19 cellular contexts compared by ENCODE assay signal in the genomic region with DNA sequence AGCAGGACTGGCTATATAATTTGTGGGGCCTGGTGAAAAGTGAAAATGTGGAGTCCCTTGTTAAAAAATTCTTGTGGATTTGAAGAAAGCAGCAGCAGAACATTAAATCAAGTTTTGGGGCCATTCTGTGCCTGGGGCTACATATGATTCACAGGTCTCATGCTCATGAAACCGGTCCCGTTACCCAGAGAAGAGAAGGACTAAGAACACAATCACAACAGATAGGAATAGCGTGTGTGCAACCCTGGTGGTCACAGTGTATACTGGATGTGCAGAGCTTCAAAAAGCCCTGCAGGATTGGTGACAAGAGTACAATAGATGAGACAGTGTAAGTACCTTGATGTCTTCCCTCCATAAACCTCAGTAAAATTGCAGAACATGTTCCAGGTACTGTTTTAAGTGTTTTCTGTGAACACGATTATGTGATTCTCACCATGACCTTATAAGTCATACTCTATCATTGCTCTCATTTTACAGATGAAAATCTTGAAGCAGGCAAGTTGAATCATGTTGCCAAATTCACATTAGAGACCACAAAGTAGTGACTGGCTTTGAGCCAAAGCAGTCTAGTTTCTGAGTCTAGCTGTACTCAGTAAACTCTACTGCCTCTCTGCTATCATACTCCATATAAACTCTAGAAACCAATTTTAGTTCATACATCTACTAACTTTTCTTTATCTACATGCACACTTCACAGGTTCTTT.
"Had no signal": no experiment of that assay in that cellular context is flagged by ENCODE, and none has a peak within 500 bp of the region (broad histone marks: within the 10 kb centered on the region; RNA-seq: fewer than 3 reads in every experiment).

No MANE protein-coding gene starts in this region.

- H3K9me3 ChIP-seq: mucosa of descending colon, ovary, stomach, thoracic aorta had no signal

- H3K27ac ChIP-seq: brain microvascular endothelial cell, left ventricle myocardium inferior, ovary, spleen, stomach, thoracic aorta had no signal

- DNase-seq: activated CD4-positive, alpha-beta T cell treated with anti-CD3 and anti-CD28 coated beads, Interleukin-2, amount 10 ng/mL, durations not matched to agents 24 days and 14 days; activated CD4-positive, CD25-positive, alpha-beta regulatory T cell; activated CD8-positive, alpha-beta memory T cell treated with anti-CD3 and anti-CD28 coated beads, Interleukin-2, amount 50 U/mL, for 48 hours; activated CD8-positive, alpha-beta T cell treated with anti-CD3 and anti-CD28 coated beads, Interleukin-2, amount 10 ng/mL, durations not matched to agents 7 days and 5 days; activated gamma-delta T cell; activated T-cell treated with anti-CD3 and anti-CD28 coated beads, Interleukin-2, amount 50 U/mL, for 72 hours; amniotic stem cell; brain microvascular endothelial cell; dermis blood vessel endothelial cell; left ventricle myocardium inferior; mucosa of descending colon; naive thymus-derived CD4-positive, alpha-beta T cell; ovary; spleen; stimulated activated CD4-positive, alpha-beta T cell treated with anti-CD3 and anti-CD28 coated beads, Interleukin-1b, Interleukin-23, amount 100 ng/mL, for 48 hours; stomach had no signal

- H3K27me3 ChIP-seq: brain microvascular endothelial cell, ovary, spleen, stomach had no signal

- H3K36me3 ChIP-seq: brain microvascular endothelial cell, left ventricle myocardium inferior, ovary, spleen, stomach, thoracic aorta had no signal

- H3K4me3 ChIP-seq: left ventricle myocardium inferior, mucosa of descending colon, ovary, spleen, stomach, thoracic aorta had no signal

- H3K4me1 ChIP-seq: left ventricle myocardium inferior, spleen, stomach had no signal

- ATAC-seq: activated CD8-positive, alpha-beta T cell treated with anti-CD3 and anti-CD28 coated beads, Interleukin-2, amount 10 ng/mL, durations not matched to agents 7 days and 5 days; activated naive CD4-positive, alpha-beta T cell treated with anti-CD3 and anti-CD28 coated beads, Interleukin-2, amount 50 U/mL, for 72 hours; activated T-cell treated with anti-CD3 and anti-CD28 coated beads, Interleukin-2, amount 50 U/mL, for 72 hours; mucosa of descending colon; naive thymus-derived CD4-positive, alpha-beta T cell; sciatic nerve had no signal
